In the genomic region with DNA sequence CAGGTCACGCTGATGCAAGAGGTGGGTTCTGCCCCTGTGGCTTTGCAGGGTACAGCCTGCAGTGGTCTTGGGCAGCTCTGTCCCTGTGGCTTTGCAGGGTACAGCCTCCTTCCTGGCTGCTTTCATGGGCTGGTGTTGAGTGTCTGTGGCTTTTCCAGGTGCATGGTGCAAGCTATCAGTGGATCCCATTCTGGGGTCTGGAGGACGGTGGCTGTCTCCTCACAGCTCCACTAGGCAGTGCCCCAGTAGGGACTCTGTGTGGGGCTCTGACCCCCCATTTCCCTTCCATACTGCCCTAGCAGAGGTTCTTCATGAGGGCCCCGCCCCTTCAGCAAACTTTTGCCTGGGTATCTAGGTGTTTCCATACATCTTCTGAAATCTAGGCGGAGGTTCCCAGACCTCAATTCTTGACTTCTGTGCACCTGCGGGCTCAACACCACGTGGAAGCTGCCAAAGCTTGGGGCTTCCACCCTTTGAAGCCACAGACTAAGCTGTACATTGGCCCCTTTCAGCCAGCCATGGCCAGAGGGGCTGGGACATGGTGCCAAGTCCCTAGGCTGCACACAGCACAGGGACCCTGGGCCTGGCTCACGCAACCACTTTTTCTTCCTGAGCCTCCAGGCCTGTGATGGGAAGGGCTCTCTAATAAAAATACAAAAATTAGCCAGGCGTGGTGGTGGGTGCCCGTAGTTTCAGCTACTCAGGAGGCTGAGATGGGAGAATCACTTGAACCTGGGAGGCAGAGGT, we compare ENCODE assay signal across 12 cellular contexts. TPM values are rescaled to one million over a fixed set of nuclear protein-coding genes. Genes with fewer than 3 reads are reported as not detected.
DNase-seq lines count a peak whose midpoint lies in the region; ATAC-seq and TF ChIP-seq lines count a peak whose summit lies in the region.
"Not testable (repeated sequence)": the region's sequence is repeated elsewhere in the genome, so short reads cannot be mapped to it uniquely, and the experiment has no call there.
"Had no signal": no experiment of that assay in that cellular context is flagged by ENCODE, and none has a peak within 500 bp of the region (broad histone marks: within the 10 kb centered on the region; RNA-seq: fewer than 3 reads in every experiment).

No MANE protein-coding gene starts in this region.

- not testable (repeated sequence) for H3K4me3 ChIP-seq in HEK293 (ENCODE audit: low read depth, low read length); mesenchymal stem cell (ENCODE audit: insufficient read depth in 1 of 2, low read depth in 1 of 2, low read length in 2 of 2)

- H3K36me3 ChIP-seq in HEK293 (ENCODE audit: control insufficient read depth in 2 of 2, insufficient read depth in 1 of 2, low read length in 2 of 2) (peaks cover 13 to 48% of the 10 kb centered on the region in 2 experiments), mesenchymal stem cell (ENCODE audit: control insufficient read depth in 1 of 2, insufficient read depth in 2 of 2, low read depth in 1 of 2, low read length in 2 of 2) (peaks cover 25 to 78% of the 10 kb centered on the region in 2 experiments)

- not testable (repeated sequence) for H2BK5ac ChIP-seq in mesenchymal stem cell (ENCODE audit: low read depth, low read length, poor library complexity, severe bottlenecking)

- not testable (repeated sequence) for H3K4me1 ChIP-seq in HEK293 (ENCODE audit: control insufficient read depth, insufficient read depth, low read length); mesenchymal stem cell (ENCODE audit: control insufficient read depth, insufficient read depth, low read depth, low read length)

- not testable (repeated sequence) for H3K9ac ChIP-seq in mesenchymal stem cell (ENCODE audit: low read length)

- 97% methylated on average over 9 of the region's 9 CpGs for WGBS in mesenchymal stem cell

- H2AFZ ChIP-seq in mesenchymal stem cell (ENCODE audit: low read depth, low read length): not testable (repeated sequence)

- not testable (repeated sequence) for DNase-seq in CD4-positive, alpha-beta T cell; WTC11 (ENCODE audit: low spot score); central memory CD8-positive, alpha-beta T cell (ENCODE audit: low spot score in 2 of 2); mesenchymal stem cell
- peak; percentile 43 for DNase-seq in posterior vena cava (ENCODE audit: low spot score)

- H2BK15ac ChIP-seq in mesenchymal stem cell (ENCODE audit: low read depth, poor library complexity, severe bottlenecking): not testable (repeated sequence)

- POLR2A ChIA-PET in CD4-positive, alpha-beta T cell (lab: Charles Lee): interaction anchor here (0.7 to 1.9 kb wide), 5 partner anchors 9 to 16 kb away, joined by 3 to 9 read pairs (median 5); a partner anchor contains a TSS
- POLR2A ChIA-PET in HEK293 (lab: Yijun Ruan, JAX): interaction anchor here (0.6 to 2.2 kb wide), 5 partner anchors 13 to 49 kb away, joined by 3 to 12 read pairs (median 4); a partner anchor contains a TSS
- POLR2A ChIA-PET in WTC11 (lab: Charles Lee): interaction anchor here (0.6 to 0.7 kb wide), 2 partner anchors 13 to 220 kb away, joined by 3 read pairs; a partner anchor contains a TSS

- not testable (repeated sequence) for H3K9me3 ChIP-seq in CD4-positive, alpha-beta T cell (ENCODE audit: control insufficient read depth, low read length); HEK293 (ENCODE audit: control insufficient read depth, insufficient read depth, low read depth, low read length)
- H3K9me3 ChIP-seq in mesenchymal stem cell (ENCODE audit: control insufficient read depth, low read length): peaks cover 12% of the 10 kb centered on the region

- H3K23ac ChIP-seq in mesenchymal stem cell (ENCODE audit: low read length in 2 of 2): not testable (repeated sequence)

- H3K27ac Mint-ChIP-seq in CD4-positive, alpha-beta T cell: peak overlapping the region; percentile 71
- H3K27ac Mint-ChIP-seq in WTC11: not testable (repeated sequence)
- H3K27ac Mint-ChIP-seq in central memory CD8-positive, alpha-beta T cell (ENCODE audit: low read depth): peak overlapping the region; percentile 38

- peaks cover 34% of the 10 kb centered on the region for H3K4me1 Mint-ChIP-seq in CD4-positive, alpha-beta T cell (ENCODE audit: low read depth)
- not testable (repeated sequence) for H3K4me1 Mint-ChIP-seq in WTC11; central memory CD8-positive, alpha-beta T cell

- H2AK5ac ChIP-seq in mesenchymal stem cell (ENCODE audit: low read length, severe bottlenecking): not testable (repeated sequence)

- not testable (repeated sequence) for TF ChIP-seq CTCF in CD4-positive, alpha-beta T cell (IDR thresholded peaks at IDR 0.05); HEK293 (tag by site-specific recombination; IDR thresholded peaks at IDR 0.05); WTC11 (IDR thresholded peaks at IDR 0.05)

- not testable (repeated sequence) for H3K27ac ChIP-seq in CD4-positive, alpha-beta T cell (ENCODE audit: low read depth, low read length); HEK293 (ENCODE audit: extremely low read depth, low read depth, low read length); mesenchymal stem cell (ENCODE audit: low read length, poor library complexity, severe bottlenecking)

- not testable (repeated sequence) for H3K4me3 Mint-ChIP-seq in CD4-positive, alpha-beta T cell; WTC11; central memory CD8-positive, alpha-beta T cell

- H3K79me1 ChIP-seq in mesenchymal stem cell (replicated peaks; ENCODE audit: low read length, poor library complexity, severe bottlenecking): not testable (repeated sequence)

- not testable (repeated sequence) for H3K18ac ChIP-seq in mesenchymal stem cell (ENCODE audit: low read depth in 1 of 2, low read length in 2 of 2)

- not testable (repeated sequence) for H3K27me3 ChIP-seq in CD4-positive, alpha-beta T cell (ENCODE audit: control insufficient read depth, insufficient read depth, low read length); mesenchymal stem cell (ENCODE audit: control insufficient read depth in 1 of 2, insufficient read depth in 1 of 2, low read length in 2 of 2)

- not testable (repeated sequence) for H3K14ac ChIP-seq in mesenchymal stem cell (ENCODE audit: low read length in 2 of 2)

- CTCF ChIA-PET in CD4-positive, alpha-beta T cell (lab: Charles Lee): not testable (repeated sequence)
- CTCF ChIA-PET in HEK293 (lab: Yijun Ruan, JAX) (interaction anchor here (0.7 to 1.2 kb wide), 3 partner anchors 18 to 160 kb away, joined by 3 to 4 read pairs (median 3); no protein-coding TSS in a partner anchor), WTC11 (lab: Charles Lee) (interaction anchor here (1.1 kb wide), 1 partner anchor 53 kb away, joined by 3 read pairs; no protein-coding TSS in a partner anchor)

- H3K4ac ChIP-seq in mesenchymal stem cell (ENCODE audit: low read depth in 1 of 2, low read length in 2 of 2): not testable (repeated sequence)

- not testable (repeated sequence) for H3K9me3 Mint-ChIP-seq in CD4-positive, alpha-beta T cell; central memory CD8-positive, alpha-beta T cell
- H3K9me3 Mint-ChIP-seq in WTC11: peaks cover 25% of the 10 kb centered on the region

- not testable (repeated sequence) for ATAC-seq in CD4-positive, alpha-beta T cell (ENCODE audit: poor library complexity); WTC11; central memory CD8-positive, alpha-beta T cell (replicated peaks; ENCODE audit: extremely low read depth, poor library complexity, severe bottlenecking)

- not testable (repeated sequence) for H4K91ac ChIP-seq in mesenchymal stem cell (ENCODE audit: low read length)

- not testable (repeated sequence) for H2BK12ac ChIP-seq in mesenchymal stem cell (ENCODE audit: low read length in 2 of 2)

- intact Hi-C loops in CD4-positive, alpha-beta T cell (cut with DNase I, micrococcal nuclease); posterior vena cava (cut with DNase I): not testable (repeated sequence)

- H3K4me2 ChIP-seq in mesenchymal stem cell (ENCODE audit: low read length, poor library complexity, severe bottlenecking): not testable (repeated sequence)

- H3K36me3 Mint-ChIP-seq in CD4-positive, alpha-beta T cell (ENCODE audit: low read depth): peaks cover 73% of the 10 kb centered on the region
- H3K36me3 Mint-ChIP-seq in WTC11: peaks cover 61% of the 10 kb centered on the region
- H3K36me3 Mint-ChIP-seq in central memory CD8-positive, alpha-beta T cell (ENCODE audit: insufficient read depth): peaks cover 42% of the 10 kb centered on the region

- H2BK120ac ChIP-seq in mesenchymal stem cell (ENCODE audit: low read depth, low read length): not testable (repeated sequence)

- peak overlapping the region; percentile 49 for H4K8ac ChIP-seq in mesenchymal stem cell (ENCODE audit: low read length)

- not testable (repeated sequence) for H3K27me3 Mint-ChIP-seq in CD4-positive, alpha-beta T cell; WTC11 (ENCODE audit: low read depth); central memory CD8-positive, alpha-beta T cell

TF ChIP-seq in HEK293, 187 proteins besides CTCF, POLR2A, EP300 and RAD21:
- TF ChIP-seq ZNF585B (tag by site-specific recombination; IDR thresholded peaks at IDR 0.05): peak; percentile 53

TF ChIP-seq in WTC11, 78 proteins besides CTCF, POLR2A, EP300 and RAD21:
- TF ChIP-seq PRRX2 (CRISPR knock-in tag; IDR thresholded peaks at IDR 0.05): 0 out of 2 replicates have a peak, but pooled peaks have one; percentile 12
- TF ChIP-seq GABPB1 (CRISPR knock-in tag; IDR thresholded peaks at IDR 0.05): 0 out of 2 replicates have a peak, but pooled peaks have one; percentile 24

RNA-seq across cellular contexts. Expression of a gene that starts 10.4 kb away (rescaled TPM):
- 1 to 10 TPM; 8.1 to 9.8 TPM for total RNA-seq in CD4-positive, alpha-beta T cell
- 8.1 to 12.3 TPM (median 8.5 TPM) in 3 replicates for total RNA-seq in WTC11 (2021)
- polyA plus RNA-seq in mesenchymal stem cell (2013, experiment 1 of 2): 9.6 TPM
- 9.1 TPM for polyA plus RNA-seq in mesenchymal stem cell (2013, experiment 2 of 2)
- 10 to 100 TPM; 10.5 to 11.2 TPM for total RNA-seq in posterior vena cava

RNA-seq across cellular contexts. Expression of a gene that starts 13.1 kb away (rescaled TPM):
- 100 to 1,000 TPM; 144 to 148 TPM for total RNA-seq in CD4-positive, alpha-beta T cell
- total RNA-seq in WTC11 (2021): 91.3 to 108 TPM (median 92.4 TPM) in 3 replicates
- 280 TPM for polyA plus RNA-seq in mesenchymal stem cell (2013, experiment 1 of 2)
- 328 TPM for polyA plus RNA-seq in mesenchymal stem cell (2013, experiment 2 of 2)
- total RNA-seq in posterior vena cava: 10 to 100 TPM; 70.6 to 73.3 TPM

RNA-seq across cellular contexts. Expression of a gene that starts 56.9 kb away (rescaled TPM):
- not detected for total RNA-seq in CD4-positive, alpha-beta T cell
- not detected in 3 replicates for total RNA-seq in WTC11 (2021)
- polyA plus RNA-seq in mesenchymal stem cell (2013, experiment 1 of 2): not detected
- not detected for polyA plus RNA-seq in mesenchymal stem cell (2013, experiment 2 of 2)
- not detected for total RNA-seq in posterior vena cava
- total RNA-seq: A172; A673; Caco-2; CD4-positive, alpha-beta memory T cell; H7; HFFc6 had no signal
- polyA plus RNA-seq: CD4-positive, alpha-beta memory T cell had no signal
